Comparison of ENCODE assay signal across 2 cellular contexts in the genomic region with DNA sequence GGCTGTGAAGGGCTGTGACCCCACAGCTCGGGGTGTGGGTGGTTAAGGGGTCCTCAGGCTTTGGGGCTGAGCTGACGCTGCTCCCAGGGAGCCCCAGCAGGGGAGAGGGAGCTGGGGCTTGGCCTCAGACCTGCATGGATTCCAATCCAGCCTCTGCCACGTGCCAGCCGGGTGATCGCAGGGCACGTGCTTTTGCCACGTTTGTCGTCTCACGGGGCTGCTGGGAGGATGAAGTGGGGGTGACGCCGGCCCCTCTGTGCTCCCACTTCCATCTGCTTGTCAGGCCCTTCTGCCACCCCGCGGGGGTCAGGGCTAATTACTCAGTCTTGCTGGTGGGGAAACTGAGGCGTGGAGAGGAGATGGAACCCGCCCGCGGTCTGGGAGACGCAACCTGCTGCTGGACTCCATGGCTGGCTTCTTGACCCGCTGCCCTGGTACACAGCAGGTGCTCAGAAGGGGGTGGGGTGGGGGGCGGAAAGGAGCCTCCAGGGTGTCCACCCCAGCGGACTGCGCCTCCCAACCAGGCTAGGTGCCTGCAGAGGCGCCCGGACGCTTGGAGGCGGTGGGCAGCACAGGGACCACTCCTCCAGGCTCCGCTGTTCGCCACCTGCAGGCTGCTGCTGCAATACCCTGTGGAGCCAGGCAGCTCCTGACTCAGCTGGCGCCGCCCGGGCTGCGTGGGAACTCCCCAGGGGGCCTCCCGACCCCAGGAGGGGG.
A peak's percentile ranks its signal among the peaks of the same experiment; 100 is the strongest.
TF ChIP-seq lines count a peak whose summit lies in the region.

No MANE protein-coding gene starts in this region.

TF ChIP-seq in SK-N-SH treated with all-trans-retinoic acid at 6 μM for 48 hours, 23 proteins besides CTCF, POLR2A, EP300 and RAD21:
- TF ChIP-seq, protein P1, sequence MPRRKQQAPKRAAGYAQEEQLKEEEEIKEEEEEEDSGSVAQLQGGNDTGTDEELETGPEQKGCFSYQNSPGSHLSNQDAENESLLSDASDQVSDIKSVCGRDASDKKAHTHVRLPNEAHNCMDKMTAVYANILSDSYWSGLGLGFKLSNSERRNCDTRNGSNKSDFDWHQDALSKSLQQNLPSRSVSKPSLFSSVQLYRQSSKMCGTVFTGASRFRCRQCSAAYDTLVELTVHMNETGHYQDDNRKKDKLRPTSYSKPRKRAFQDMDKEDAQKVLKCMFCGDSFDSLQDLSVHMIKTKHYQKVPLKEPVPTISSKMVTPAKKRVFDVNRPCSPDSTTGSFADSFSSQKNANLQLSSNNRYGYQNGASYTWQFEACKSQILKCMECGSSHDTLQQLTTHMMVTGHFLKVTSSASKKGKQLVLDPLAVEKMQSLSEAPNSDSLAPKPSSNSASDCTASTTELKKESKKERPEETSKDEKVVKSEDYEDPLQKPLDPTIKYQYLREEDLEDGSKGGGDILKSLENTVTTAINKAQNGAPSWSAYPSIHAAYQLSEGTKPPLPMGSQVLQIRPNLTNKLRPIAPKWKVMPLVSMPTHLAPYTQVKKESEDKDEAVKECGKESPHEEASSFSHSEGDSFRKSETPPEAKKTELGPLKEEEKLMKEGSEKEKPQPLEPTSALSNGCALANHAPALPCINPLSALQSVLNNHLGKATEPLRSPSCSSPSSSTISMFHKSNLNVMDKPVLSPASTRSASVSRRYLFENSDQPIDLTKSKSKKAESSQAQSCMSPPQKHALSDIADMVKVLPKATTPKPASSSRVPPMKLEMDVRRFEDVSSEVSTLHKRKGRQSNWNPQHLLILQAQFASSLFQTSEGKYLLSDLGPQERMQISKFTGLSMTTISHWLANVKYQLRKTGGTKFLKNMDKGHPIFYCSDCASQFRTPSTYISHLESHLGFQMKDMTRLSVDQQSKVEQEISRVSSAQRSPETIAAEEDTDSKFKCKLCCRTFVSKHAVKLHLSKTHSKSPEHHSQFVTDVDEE (CRISPR knock-in tag; IDR thresholded peaks at IDR 0.05), result no peak
- TF ChIP-seq ESRRG (CRISPR knock-in tag; IDR thresholded peaks at IDR 0.05) (no peak), BACH2 (CRISPR knock-in tag; IDR thresholded peaks at IDR 0.05; ENCODE audit: borderline replicate concordance) (no peak), PATZ1 (CRISPR knock-in tag; IDR thresholded peaks at IDR 0.05; ENCODE audit: borderline replicate concordance) (no peak), OSR1 (CRISPR knock-in tag; IDR thresholded peaks at IDR 0.05) (no peak), ZC3H10 (CRISPR knock-in tag; IDR thresholded peaks at IDR 0.05) (no peak), GLIS3 (CRISPR knock-in tag; IDR thresholded peaks at IDR 0.05) (no peak), ZFP3 (CRISPR knock-in tag; IDR thresholded peaks at IDR 0.05) (no peak), TOX (CRISPR knock-in tag; IDR thresholded peaks at IDR 0.05; ENCODE audit: borderline replicate concordance) (no peak), TCF4 (CRISPR knock-in tag; IDR thresholded peaks at IDR 0.05; ENCODE audit: borderline replicate concordance) (no peak), SNAI2 (CRISPR knock-in tag; IDR thresholded peaks at IDR 0.05) (no peak), ISL1 (CRISPR knock-in tag; IDR thresholded peaks at IDR 0.05) (no peak)
- TF ChIP-seq, protein P2, sequence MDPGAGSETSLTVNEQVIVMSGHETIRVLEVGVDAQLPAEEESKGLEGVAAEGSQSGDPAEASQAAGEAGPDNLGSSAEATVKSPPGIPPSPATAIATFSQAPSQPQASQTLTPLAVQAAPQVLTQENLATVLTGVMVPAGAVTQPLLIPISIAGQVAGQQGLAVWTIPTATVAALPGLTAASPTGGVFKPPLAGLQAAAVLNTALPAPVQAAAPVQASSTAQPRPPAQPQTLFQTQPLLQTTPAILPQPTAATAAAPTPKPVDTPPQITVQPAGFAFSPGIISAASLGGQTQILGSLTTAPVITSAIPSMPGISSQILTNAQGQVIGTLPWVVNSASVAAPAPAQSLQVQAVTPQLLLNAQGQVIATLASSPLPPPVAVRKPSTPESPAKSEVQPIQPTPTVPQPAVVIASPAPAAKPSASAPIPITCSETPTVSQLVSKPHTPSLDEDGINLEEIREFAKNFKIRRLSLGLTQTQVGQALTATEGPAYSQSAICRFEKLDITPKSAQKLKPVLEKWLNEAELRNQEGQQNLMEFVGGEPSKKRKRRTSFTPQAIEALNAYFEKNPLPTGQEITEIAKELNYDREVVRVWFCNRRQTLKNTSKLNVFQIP (CRISPR knock-in tag; IDR thresholded peaks at IDR 0.05; ENCODE audit: borderline replicate concordance, low read depth), result no peak

TF ChIP-seq in Ishikawa, 13 proteins besides CTCF, POLR2A, EP300 and RAD21 (continued from another document):
- TF ChIP-seq FOXM1 (IDR thresholded peaks at IDR 0.05; ENCODE audit: borderline replicate concordance, low read depth) (no peak), NFIC (IDR thresholded peaks at IDR 0.05) (no peak; the same call in 1 of the 2 replicates), TAF1 (IDR thresholded peaks at IDR 0.05; ENCODE audit: low read depth) (no peak), ZBTB7A (IDR thresholded peaks at IDR 0.05; ENCODE audit: low read depth) (peak; percentile 97), YY1 (IDR thresholded peaks at IDR 0.05; ENCODE audit: low read depth) (0 out of 2 replicates have a peak, but pooled peaks have one; percentile 9)
- TF ChIP-seq, protein P3, sequence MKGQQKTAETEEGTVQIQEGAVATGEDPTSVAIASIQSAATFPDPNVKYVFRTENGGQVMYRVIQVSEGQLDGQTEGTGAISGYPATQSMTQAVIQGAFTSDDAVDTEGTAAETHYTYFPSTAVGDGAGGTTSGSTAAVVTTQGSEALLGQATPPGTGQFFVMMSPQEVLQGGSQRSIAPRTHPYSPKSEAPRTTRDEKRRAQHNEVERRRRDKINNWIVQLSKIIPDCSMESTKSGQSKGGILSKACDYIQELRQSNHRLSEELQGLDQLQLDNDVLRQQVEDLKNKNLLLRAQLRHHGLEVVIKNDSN (IDR thresholded peaks at IDR 0.05), result no peak
